In the genomic region with DNA sequence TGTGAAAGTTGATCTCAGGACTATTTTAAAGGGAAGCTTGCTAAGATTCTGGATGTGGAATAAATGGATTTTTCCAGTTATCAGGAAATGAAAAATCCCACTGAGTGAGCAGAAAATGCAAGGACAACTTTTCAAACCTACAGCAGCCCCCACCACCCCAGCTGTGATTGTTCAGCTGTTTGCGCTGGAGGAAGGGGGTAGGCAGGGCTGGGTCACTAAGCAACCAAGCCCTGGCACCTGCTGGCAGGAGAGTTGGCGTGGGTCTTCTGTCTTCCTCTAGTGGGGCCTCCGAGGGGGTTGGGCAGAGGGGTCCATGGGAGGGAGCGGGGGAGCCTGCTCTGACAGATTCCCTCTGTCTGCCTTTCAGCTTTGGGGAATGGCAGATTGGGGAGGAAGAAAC, we compare ENCODE assay signal across 15 cellular contexts. TPM values are rescaled to one million over a fixed set of nuclear protein-coding genes. Genes with fewer than 3 reads are reported as not detected.
DNase-seq lines count a peak whose midpoint lies in the region; ATAC-seq and TF ChIP-seq lines count a peak whose summit lies in the region.
"Had no signal": no experiment of that assay in that cellular context is flagged by ENCODE, and none has a peak within 500 bp of the region (broad histone marks: within the 10 kb centered on the region; RNA-seq: fewer than 3 reads in every experiment).

No MANE protein-coding gene starts in this region.

- CTCF ChIA-PET in CD8-positive, alpha-beta memory T cell (lab: Charles Lee): interaction anchor here (0.6 to 19.8 kb wide), 6 partner anchors 11 to 25 kb away, joined by 3 to 503 read pairs (median 8); no protein-coding TSS in a partner anchor

- H4K20me1 ChIP-seq in OCI-LY1 (ENCODE audit: insufficient read depth, low read length): no peaks in the 10 kb centered on the region

- intact Hi-C loops in Right ventricle myocardium inferior (cut with DNase I): no loop called here

- H3K36me3 ChIP-seq in CD8-positive, alpha-beta memory T cell (ENCODE audit: insufficient read depth, low read length): peaks cover 39% of the 10 kb centered on the region
- peaks cover 46% of the 10 kb centered on the region; the same call in 1 of the 2 replicates for H3K36me3 ChIP-seq in OCI-LY1 (ENCODE audit: insufficient read depth, low read length)
- H3K36me3 ChIP-seq in effector memory CD4-positive, alpha-beta T cell (ENCODE audit: control insufficient read depth, insufficient read depth, low read length): peaks cover 63% of the 10 kb centered on the region
- H3K36me3 ChIP-seq: ovary, thoracic aorta had no signal

- H3K4me2 ChIP-seq in OCI-LY1 (ENCODE audit: low read length): peak overlapping the region; percentile 5; the same call in 1 of the 2 replicates
- H3K4me2 ChIP-seq: smooth muscle cell had no signal

- DNase-seq in NCI-H1436 (lab: John Stamatoyannopoulos, UW): peak; percentile 44
- no peak for DNase-seq in NCI-H1436 treated with DMSO at 0.1 percent for 48 hours (lab: John Stamatoyannopoulos, UW)
- no peak for DNase-seq in CD8-positive, alpha-beta memory T cell
- DNase-seq in effector memory CD4-positive, alpha-beta T cell: no peak
- no peak for DNase-seq in activated CD4-positive, CD25-positive, alpha-beta regulatory T cell (lab: John Stamatoyannopoulos, UW)
- no peak for DNase-seq in Right ventricle myocardium inferior (ENCODE audit: missing footprints)
- DNase-seq in left lobe of liver (ENCODE audit: low spot score): no peak
- DNase-seq: endodermal cell, foreskin melanocyte, NCI-H1048, ovary had no signal

- H3K27me3 ChIP-seq in CD8-positive, alpha-beta memory T cell (ENCODE audit: insufficient read depth, low read length, poor library complexity, severe bottlenecking): no peaks in the 10 kb centered on the region
- H3K27me3 ChIP-seq in OCI-LY1 (ENCODE audit: insufficient read depth, low read length): no peaks in the 10 kb centered on the region
- H3K27me3 ChIP-seq in effector memory CD4-positive, alpha-beta T cell (replicated peaks; ENCODE audit: control insufficient read depth, insufficient read depth, low read length, poor library complexity, severe bottlenecking): no peaks in the 10 kb centered on the region
- H3K27me3 ChIP-seq: ovary had no signal

- H3K9ac ChIP-seq in OCI-LY1 (ENCODE audit: low read length): no peak overlapping the region; the same call in 1 of the 2 replicates

- H3K4me1 ChIP-seq in CD8-positive, alpha-beta memory T cell (ENCODE audit: insufficient read depth, low read length): peaks cover 99% of the 10 kb centered on the region
- H3K4me1 ChIP-seq in OCI-LY1 (ENCODE audit: insufficient read depth, low read length, severe bottlenecking): peaks cover 37% of the 10 kb centered on the region
- peaks cover 96% of the 10 kb centered on the region for H3K4me1 ChIP-seq in effector memory CD4-positive, alpha-beta T cell (ENCODE audit: control insufficient read depth, insufficient read depth, low read length, poor library complexity, severe bottlenecking)

- H3K4me3 ChIP-seq in CD8-positive, alpha-beta memory T cell (ENCODE audit: low read length): peak overlapping the region; percentile 54
- H3K4me3 ChIP-seq in OCI-LY1 (ENCODE audit: low read depth, low read length, poor library complexity, severe bottlenecking): no peak overlapping the region
- H3K4me3 ChIP-seq in effector memory CD4-positive, alpha-beta T cell (ENCODE audit: insufficient read depth, low read depth, low read length, poor library complexity, severe bottlenecking): no peak overlapping the region
- H3K4me3 ChIP-seq: ovary, smooth muscle cell, thoracic aorta had no signal

- H3K27me3 Mint-ChIP-seq in CD8-positive, alpha-beta memory T cell: peaks cover 0 to 2% of the 10 kb centered on the region in 2 donors

- peaks cover 95 to 100% (median 100%) of the 10 kb centered on the region in 3 donors for H3K4me1 Mint-ChIP-seq in CD8-positive, alpha-beta memory T cell
- H3K4me1 Mint-ChIP-seq: endodermal cell had no signal

- H3K9me3 ChIP-seq in CD8-positive, alpha-beta memory T cell (ENCODE audit: low read length): no peaks in the 10 kb centered on the region
- no peaks in the 10 kb centered on the region for H3K9me3 ChIP-seq in OCI-LY1 (ENCODE audit: low read length)
- H3K9me3 ChIP-seq in effector memory CD4-positive, alpha-beta T cell (ENCODE audit: control insufficient read depth, low read length): no peaks in the 10 kb centered on the region
- H3K9me3 ChIP-seq: ovary, thoracic aorta had no signal

- H3K36me3 Mint-ChIP-seq in CD8-positive, alpha-beta memory T cell: peaks cover 3 to 96% (median 26%) of the 10 kb centered on the region in 3 donors

- no peak overlapping the region for H2AFZ ChIP-seq in OCI-LY1 (ENCODE audit: low read length)

- peak overlapping the region; percentile 79 to 98 (median 95) for H3K27ac Mint-ChIP-seq in CD8-positive, alpha-beta memory T cell
- H3K27ac Mint-ChIP-seq: endodermal cell had no signal

- no peak overlapping the region for H3K27ac ChIP-seq in CD8-positive, alpha-beta memory T cell (ENCODE audit: low read depth, low read length)
- no peak overlapping the region for H3K27ac ChIP-seq in OCI-LY1 (ENCODE audit: low read depth, low read length, poor library complexity, severe bottlenecking)
- H3K27ac ChIP-seq in effector memory CD4-positive, alpha-beta T cell (ENCODE audit: insufficient read depth, low read length, poor library complexity, severe bottlenecking): peak overlapping the region; percentile 70
- H3K27ac ChIP-seq: ovary, thoracic aorta, VCaP had no signal

- H3F3A ChIP-seq in OCI-LY1 (ENCODE audit: insufficient read depth, low read length): no peaks in the 10 kb centered on the region

- peak overlapping the region; percentile 51 to 89 (median 79) for H3K4me3 Mint-ChIP-seq in CD8-positive, alpha-beta memory T cell
- H3K4me3 Mint-ChIP-seq: endodermal cell had no signal

- no peaks in the 10 kb centered on the region for H3K9me3 Mint-ChIP-seq in CD8-positive, alpha-beta memory T cell
- H3K9me3 Mint-ChIP-seq: endodermal cell had no signal

- H3K9me2 ChIP-seq in OCI-LY1 (ENCODE audit: low read depth, low read length): no peaks in the 10 kb centered on the region

- H3K79me2 ChIP-seq in OCI-LY1 (ENCODE audit: insufficient read depth, low read length): no peaks in the 10 kb centered on the region; the same call in 1 of the 2 replicates

- TF ChIP-seq CTCF in OCI-LY1 (IDR thresholded peaks at IDR 0.05; ENCODE audit: low read length): no peak

- ATAC-seq in Right ventricle myocardium inferior (no peak), left lobe of liver (no peak)

- POLR2A ChIA-PET in CD8-positive, alpha-beta memory T cell (lab: Charles Lee): interaction anchor here (1.0 to 2.5 kb wide), 5 partner anchors 9 to 15 kb away, joined by 3 to 8 read pairs (median 5); no protein-coding TSS in a partner anchor

RNA-seq across cellular contexts. Expression of a gene that starts 45.3 kb away (rescaled TPM):
- 10 to 100 TPM; 82.7 to 88.7 TPM for total RNA-seq in CD8-positive, alpha-beta memory T cell
- 35.3 TPM for polyA plus RNA-seq in CD8-positive, alpha-beta memory T cell
- total RNA-seq in Right ventricle myocardium inferior (26.0 TPM), left lobe of liver (19.2 TPM)

RNA-seq across cellular contexts. Expression of a gene that starts 59.6 kb away (rescaled TPM):
- 100 to 1,000 TPM; 163 to 165 TPM for total RNA-seq in CD8-positive, alpha-beta memory T cell
- 329 TPM for polyA plus RNA-seq in CD8-positive, alpha-beta memory T cell
- 5.3 TPM for total RNA-seq in Right ventricle myocardium inferior
- 13.1 TPM for total RNA-seq in left lobe of liver

Comparison
In these comparisons a context has a peak if more than half of its experiments do, and no peak if none do; other contexts are left out.
1. RNA of a gene that starts 59.6 kb away (total RNA-seq): 163 to 165 TPM in CD8-positive, alpha-beta memory T cell; 13.1 TPM in left lobe of liver (single experiment) and 5.3 TPM in Right ventricle myocardium inferior (single experiment); every median in the first group is over 10 times any median in the second.